1 cellular context compared by ENCODE assay signal in the genomic region with DNA sequence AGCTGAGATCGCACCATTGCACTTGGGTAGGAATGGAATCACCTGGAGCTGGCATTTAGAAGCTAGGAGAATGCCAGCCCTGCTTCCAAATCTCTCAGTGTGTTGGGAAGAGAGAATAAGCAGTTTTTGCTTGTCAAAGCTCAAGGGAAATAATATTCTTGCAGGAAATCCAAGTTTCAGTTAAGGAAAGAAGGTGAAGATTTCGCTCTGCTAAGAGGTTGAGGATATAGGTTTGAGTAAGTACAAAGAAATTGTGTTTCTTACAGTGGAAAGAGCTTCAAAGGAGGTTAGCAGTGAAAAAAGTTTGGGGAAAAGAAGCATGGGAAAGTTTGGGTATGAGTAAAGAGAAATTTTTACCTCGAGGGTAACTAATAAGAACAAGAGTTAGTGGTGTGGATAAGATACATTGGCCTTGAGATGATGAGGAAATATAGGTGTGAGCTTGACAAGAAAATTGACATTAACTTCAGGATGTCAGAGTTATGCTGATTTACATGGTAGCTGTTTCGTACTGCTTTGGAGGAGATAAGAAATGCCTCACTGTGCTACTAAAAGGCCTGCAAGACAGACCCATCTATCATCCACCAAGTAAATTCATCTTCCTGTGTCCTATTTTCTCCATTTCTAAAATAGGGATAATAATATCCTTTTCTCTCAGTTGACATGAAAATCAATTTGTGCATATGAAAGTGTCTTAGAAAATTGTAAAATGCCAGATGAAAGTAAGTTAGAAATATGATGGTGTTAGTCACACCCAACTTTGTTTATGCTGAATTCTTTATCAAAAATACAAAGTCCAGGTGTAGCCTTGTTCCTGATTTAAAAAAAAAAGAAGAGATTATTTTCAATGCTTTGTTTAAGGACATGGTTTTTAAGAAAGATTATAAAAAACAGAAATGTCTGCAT.
TF ChIP-seq lines count a peak whose summit lies in the region.

No MANE protein-coding gene starts in this region.

TF ChIP-seq in K562, 482 proteins besides CTCF, POLR2A, EP300 and RAD21 (continued from another document and continues in another):
- TF ChIP-seq FOXM1 (IDR thresholded peaks at IDR 0.05; ENCODE audit: low read depth) (0 out of 2 replicates have a peak, but pooled peaks have one; percentile 11), FOXM1 (CRISPR knock-in tag; IDR thresholded peaks at IDR 0.05; ENCODE audit: low read depth) (no peak), STAT5A (IDR thresholded peaks at IDR 0.05; ENCODE audit: borderline replicate concordance, low read length) (peak; percentile 48; the same call in 1 of the 2 replicates), JUND (IDR thresholded peaks at IDR 0.05; ENCODE audit: borderline replicate concordance, low read depth, low read length) (no peak), JUND (tag; IDR thresholded peaks at IDR 0.05; ENCODE audit: borderline replicate concordance, low read depth, low read length) (peak; percentile 41; the same call in 2 of the 3 replicates), NCOA4 (IDR thresholded peaks at IDR 0.05; ENCODE audit: partially characterized antibody) (no peak), LARP7 (IDR thresholded peaks at IDR 0.05) (0 out of 2 replicates have a peak, but pooled peaks have one; percentile 66), PHF21A (IDR thresholded peaks at IDR 0.05; ENCODE audit: borderline replicate concordance, low read depth) (no peak), DMBX1 (CRISPR knock-in tag; IDR thresholded peaks at IDR 0.05; ENCODE audit: borderline replicate concordance) (0 out of 2 replicates have a peak, but pooled peaks have one; percentile 43), KLF13 (tag; IDR thresholded peaks at IDR 0.05; ENCODE audit: borderline replicate concordance, low read depth) (no peak), NCOR1 (IDR thresholded peaks at IDR 0.05) (no peak), ELF2 (CRISPR knock-in tag; IDR thresholded peaks at IDR 0.05) (0 out of 2 replicates have a peak, but pooled peaks have one; percentile 41), ZNF561 (CRISPR knock-in tag; conservative IDR thresholded peaks at IDR 0.05) (no peak), BCL6 (CRISPR knock-in tag; IDR thresholded peaks at IDR 0.05) (no peak), ZNF707 (CRISPR knock-in tag; conservative IDR thresholded peaks at IDR 0.05) (no peak), RCOR1 (IDR thresholded peaks at IDR 0.05; ENCODE audit: borderline replicate concordance in 1 of 2, low read depth in 2 of 2, low read length in 2 of 2) (peak in 1 of 2 experiments; percentile 46; a peak in 1 of 4 replicates), CSDE1 (IDR thresholded peaks at IDR 0.05) (no peak), SMARCA4 (IDR thresholded peaks at IDR 0.05) (peak; percentile 67), RFX7 (CRISPR knock-in tag; IDR thresholded peaks at IDR 0.05) (no peak), CC2D1A (IDR thresholded peaks at IDR 0.05) (peak; percentile 17; the same call in 1 of the 2 replicates), NUFIP1 (IDR thresholded peaks at IDR 0.05; ENCODE audit: partially characterized antibody) (no peak), DPF2 (IDR thresholded peaks at IDR 0.05) (peak; percentile 87), SAFB2 (IDR thresholded peaks at IDR 0.05; ENCODE audit: borderline replicate concordance, low read depth, low read length, severe bottlenecking) (no peak), TCF3 (CRISPR knock-in tag; IDR thresholded peaks at IDR 0.05) (peak; percentile 71), SREBF2 (CRISPR knock-in tag; IDR thresholded peaks at IDR 0.05) (no peak), NFATC3 (IDR thresholded peaks at IDR 0.05) (0 out of 2 replicates have a peak, but pooled peaks have one; percentile 34)
- TF ChIP-seq, protein P1, sequence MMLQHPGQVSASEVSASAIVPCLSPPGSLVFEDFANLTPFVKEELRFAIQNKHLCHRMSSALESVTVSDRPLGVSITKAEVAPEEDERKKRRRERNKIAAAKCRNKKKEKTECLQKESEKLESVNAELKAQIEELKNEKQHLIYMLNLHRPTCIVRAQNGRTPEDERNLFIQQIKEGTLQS (IDR thresholded peaks at IDR 0.05), result 0 out of 2 replicates have a peak, but pooled peaks have one; percentile 11
- TF ChIP-seq, protein P1 (CRISPR knock-in tag; conservative IDR thresholded peaks at IDR 0.05), result no peak
- TF ChIP-seq, protein P2, sequence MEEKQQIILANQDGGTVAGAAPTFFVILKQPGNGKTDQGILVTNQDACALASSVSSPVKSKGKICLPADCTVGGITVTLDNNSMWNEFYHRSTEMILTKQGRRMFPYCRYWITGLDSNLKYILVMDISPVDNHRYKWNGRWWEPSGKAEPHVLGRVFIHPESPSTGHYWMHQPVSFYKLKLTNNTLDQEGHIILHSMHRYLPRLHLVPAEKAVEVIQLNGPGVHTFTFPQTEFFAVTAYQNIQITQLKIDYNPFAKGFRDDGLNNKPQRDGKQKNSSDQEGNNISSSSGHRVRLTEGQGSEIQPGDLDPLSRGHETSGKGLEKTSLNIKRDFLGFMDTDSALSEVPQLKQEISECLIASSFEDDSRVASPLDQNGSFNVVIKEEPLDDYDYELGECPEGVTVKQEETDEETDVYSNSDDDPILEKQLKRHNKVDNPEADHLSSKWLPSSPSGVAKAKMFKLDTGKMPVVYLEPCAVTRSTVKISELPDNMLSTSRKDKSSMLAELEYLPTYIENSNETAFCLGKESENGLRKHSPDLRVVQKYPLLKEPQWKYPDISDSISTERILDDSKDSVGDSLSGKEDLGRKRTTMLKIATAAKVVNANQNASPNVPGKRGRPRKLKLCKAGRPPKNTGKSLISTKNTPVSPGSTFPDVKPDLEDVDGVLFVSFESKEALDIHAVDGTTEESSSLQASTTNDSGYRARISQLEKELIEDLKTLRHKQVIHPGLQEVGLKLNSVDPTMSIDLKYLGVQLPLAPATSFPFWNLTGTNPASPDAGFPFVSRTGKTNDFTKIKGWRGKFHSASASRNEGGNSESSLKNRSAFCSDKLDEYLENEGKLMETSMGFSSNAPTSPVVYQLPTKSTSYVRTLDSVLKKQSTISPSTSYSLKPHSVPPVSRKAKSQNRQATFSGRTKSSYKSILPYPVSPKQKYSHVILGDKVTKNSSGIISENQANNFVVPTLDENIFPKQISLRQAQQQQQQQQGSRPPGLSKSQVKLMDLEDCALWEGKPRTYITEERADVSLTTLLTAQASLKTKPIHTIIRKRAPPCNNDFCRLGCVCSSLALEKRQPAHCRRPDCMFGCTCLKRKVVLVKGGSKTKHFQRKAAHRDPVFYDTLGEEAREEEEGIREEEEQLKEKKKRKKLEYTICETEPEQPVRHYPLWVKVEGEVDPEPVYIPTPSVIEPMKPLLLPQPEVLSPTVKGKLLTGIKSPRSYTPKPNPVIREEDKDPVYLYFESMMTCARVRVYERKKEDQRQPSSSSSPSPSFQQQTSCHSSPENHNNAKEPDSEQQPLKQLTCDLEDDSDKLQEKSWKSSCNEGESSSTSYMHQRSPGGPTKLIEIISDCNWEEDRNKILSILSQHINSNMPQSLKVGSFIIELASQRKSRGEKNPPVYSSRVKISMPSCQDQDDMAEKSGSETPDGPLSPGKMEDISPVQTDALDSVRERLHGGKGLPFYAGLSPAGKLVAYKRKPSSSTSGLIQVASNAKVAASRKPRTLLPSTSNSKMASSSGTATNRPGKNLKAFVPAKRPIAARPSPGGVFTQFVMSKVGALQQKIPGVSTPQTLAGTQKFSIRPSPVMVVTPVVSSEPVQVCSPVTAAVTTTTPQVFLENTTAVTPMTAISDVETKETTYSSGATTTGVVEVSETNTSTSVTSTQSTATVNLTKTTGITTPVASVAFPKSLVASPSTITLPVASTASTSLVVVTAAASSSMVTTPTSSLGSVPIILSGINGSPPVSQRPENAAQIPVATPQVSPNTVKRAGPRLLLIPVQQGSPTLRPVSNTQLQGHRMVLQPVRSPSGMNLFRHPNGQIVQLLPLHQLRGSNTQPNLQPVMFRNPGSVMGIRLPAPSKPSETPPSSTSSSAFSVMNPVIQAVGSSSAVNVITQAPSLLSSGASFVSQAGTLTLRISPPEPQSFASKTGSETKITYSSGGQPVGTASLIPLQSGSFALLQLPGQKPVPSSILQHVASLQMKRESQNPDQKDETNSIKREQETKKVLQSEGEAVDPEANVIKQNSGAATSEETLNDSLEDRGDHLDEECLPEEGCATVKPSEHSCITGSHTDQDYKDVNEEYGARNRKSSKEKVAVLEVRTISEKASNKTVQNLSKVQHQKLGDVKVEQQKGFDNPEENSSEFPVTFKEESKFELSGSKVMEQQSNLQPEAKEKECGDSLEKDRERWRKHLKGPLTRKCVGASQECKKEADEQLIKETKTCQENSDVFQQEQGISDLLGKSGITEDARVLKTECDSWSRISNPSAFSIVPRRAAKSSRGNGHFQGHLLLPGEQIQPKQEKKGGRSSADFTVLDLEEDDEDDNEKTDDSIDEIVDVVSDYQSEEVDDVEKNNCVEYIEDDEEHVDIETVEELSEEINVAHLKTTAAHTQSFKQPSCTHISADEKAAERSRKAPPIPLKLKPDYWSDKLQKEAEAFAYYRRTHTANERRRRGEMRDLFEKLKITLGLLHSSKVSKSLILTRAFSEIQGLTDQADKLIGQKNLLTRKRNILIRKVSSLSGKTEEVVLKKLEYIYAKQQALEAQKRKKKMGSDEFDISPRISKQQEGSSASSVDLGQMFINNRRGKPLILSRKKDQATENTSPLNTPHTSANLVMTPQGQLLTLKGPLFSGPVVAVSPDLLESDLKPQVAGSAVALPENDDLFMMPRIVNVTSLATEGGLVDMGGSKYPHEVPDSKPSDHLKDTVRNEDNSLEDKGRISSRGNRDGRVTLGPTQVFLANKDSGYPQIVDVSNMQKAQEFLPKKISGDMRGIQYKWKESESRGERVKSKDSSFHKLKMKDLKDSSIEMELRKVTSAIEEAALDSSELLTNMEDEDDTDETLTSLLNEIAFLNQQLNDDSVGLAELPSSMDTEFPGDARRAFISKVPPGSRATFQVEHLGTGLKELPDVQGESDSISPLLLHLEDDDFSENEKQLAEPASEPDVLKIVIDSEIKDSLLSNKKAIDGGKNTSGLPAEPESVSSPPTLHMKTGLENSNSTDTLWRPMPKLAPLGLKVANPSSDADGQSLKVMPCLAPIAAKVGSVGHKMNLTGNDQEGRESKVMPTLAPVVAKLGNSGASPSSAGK (IDR thresholded peaks at IDR 0.05), result peak; percentile 44; the same call in 1 of the 2 replicates
- TF ChIP-seq, protein P3, sequence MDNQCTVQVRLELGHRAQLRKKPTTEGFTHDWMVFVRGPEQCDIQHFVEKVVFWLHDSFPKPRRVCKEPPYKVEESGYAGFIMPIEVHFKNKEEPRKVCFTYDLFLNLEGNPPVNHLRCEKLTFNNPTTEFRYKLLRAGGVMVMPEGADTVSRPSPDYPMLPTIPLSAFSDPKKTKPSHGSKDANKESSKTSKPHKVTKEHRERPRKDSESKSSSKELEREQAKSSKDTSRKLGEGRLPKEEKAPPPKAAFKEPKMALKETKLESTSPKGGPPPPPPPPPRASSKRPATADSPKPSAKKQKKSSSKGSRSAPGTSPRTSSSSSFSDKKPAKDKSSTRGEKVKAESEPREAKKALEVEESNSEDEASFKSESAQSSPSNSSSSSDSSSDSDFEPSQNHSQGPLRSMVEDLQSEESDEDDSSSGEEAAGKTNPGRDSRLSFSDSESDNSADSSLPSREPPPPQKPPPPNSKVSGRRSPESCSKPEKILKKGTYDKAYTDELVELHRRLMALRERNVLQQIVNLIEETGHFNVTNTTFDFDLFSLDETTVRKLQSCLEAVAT (IDR thresholded peaks at IDR 0.05), result peak; percentile 37 to 59; a peak in 1 of 4 replicates
- TF ChIP-seq, protein P4, sequence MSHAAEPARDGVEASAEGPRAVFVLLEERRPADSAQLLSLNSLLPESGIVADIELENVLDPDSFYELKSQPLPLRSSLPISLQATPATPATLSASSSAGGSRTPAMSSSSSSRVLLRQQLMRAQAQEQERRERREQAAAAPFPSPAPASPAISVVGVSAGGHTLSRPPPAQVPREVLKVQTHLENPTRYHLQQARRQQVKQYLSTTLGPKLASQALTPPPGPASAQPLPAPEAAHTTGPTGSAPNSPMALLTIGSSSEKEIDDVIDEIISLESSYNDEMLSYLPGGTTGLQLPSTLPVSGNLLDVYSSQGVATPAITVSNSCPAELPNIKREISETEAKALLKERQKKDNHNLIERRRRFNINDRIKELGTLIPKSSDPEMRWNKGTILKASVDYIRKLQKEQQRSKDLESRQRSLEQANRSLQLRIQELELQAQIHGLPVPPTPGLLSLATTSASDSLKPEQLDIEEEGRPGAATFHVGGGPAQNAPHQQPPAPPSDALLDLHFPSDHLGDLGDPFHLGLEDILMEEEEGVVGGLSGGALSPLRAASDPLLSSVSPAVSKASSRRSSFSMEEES (CRISPR knock-in tag; IDR thresholded peaks at IDR 0.05), result no peak
- TF ChIP-seq, protein P5, sequence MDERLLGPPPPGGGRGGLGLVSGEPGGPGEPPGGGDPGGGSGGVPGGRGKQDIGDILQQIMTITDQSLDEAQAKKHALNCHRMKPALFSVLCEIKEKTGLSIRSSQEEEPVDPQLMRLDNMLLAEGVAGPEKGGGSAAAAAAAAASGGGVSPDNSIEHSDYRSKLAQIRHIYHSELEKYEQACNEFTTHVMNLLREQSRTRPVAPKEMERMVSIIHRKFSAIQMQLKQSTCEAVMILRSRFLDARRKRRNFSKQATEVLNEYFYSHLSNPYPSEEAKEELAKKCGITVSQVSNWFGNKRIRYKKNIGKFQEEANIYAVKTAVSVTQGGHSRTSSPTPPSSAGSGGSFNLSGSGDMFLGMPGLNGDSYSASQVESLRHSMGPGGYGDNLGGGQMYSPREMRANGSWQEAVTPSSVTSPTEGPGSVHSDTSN (CRISPR knock-in tag; IDR thresholded peaks at IDR 0.05; ENCODE audit: low read depth), result no peak
- TF ChIP-seq, protein P5 (tag; conservative IDR thresholded peaks at IDR 0.05; ENCODE audit: low read depth), result peak; percentile 97
- TF ChIP-seq, protein P6, sequence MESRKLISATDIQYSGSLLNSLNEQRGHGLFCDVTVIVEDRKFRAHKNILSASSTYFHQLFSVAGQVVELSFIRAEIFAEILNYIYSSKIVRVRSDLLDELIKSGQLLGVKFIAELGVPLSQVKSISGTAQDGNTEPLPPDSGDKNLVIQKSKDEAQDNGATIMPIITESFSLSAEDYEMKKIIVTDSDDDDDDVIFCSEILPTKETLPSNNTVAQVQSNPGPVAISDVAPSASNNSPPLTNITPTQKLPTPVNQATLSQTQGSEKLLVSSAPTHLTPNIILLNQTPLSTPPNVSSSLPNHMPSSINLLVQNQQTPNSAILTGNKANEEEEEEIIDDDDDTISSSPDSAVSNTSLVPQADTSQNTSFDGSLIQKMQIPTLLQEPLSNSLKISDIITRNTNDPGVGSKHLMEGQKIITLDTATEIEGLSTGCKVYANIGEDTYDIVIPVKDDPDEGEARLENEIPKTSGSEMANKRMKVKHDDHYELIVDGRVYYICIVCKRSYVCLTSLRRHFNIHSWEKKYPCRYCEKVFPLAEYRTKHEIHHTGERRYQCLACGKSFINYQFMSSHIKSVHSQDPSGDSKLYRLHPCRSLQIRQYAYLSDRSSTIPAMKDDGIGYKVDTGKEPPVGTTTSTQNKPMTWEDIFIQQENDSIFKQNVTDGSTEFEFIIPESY (CRISPR knock-in tag; IDR thresholded peaks at IDR 0.05), result no peak
